13 cellular contexts compared by ENCODE assay signal in genomic region chr6:117496383-117496990, GRCh38. TPM values are rescaled to one million over a fixed set of nuclear protein-coding genes. Genes with fewer than 3 reads are reported as not detected.
A peak's percentile ranks its signal among the peaks of the same experiment; 100 is the strongest.
DNase-seq lines count a peak whose midpoint lies in the region; ATAC-seq, FAIRE-seq and TF ChIP-seq lines count a peak whose summit lies in the region.
"Had no signal": no experiment of that assay in that cellular context is flagged by ENCODE, and none has a peak within 500 bp of the region (broad histone marks: within the 10 kb centered on the region; RNA-seq: fewer than 3 reads in every experiment).

No MANE protein-coding gene starts in this region.

- no peak overlapping the region for H3K27ac ChIP-seq in Peyer's patch
- H3K27ac ChIP-seq: 22Rv1 had no signal

- peak; percentile 10 for FAIRE-seq in colon (lab: Jason Lieb, UNC)

- H3K9me3 ChIP-seq in Peyer's patch = no peaks in the 10 kb centered on the region

- peaks cover 0 to 31% (median 0%) of the 10 kb centered on the region in 4 donors for H3K4me1 ChIP-seq in Peyer's patch

- H3K27ac Mint-ChIP-seq in stimulated activated effector memory CD8-positive, alpha-beta T cell treated with anti-CD3 and anti-CD28 coated beads, Interleukin-12 subunit alpha, Interleukin-12 subunit beta, amount 100 ng/mL, for 72 hours = no peak overlapping the region
- H3K27ac Mint-ChIP-seq: endodermal cell; naive thymus-derived CD8-positive, alpha-beta T cell had no signal

- TF ChIP-seq CTCF in Peyer's patch (IDR thresholded peaks at IDR 0.05) = no peak

- no peak overlapping the region for H3K4me3 ChIP-seq in Peyer's patch

- H3K36me3 ChIP-seq in Peyer's patch = no peaks in the 10 kb centered on the region

- peak; percentile 55 for ATAC-seq in HG03135 (IDR thresholded peaks at IDR 0.05; ENCODE audit: unreplicated experiment)
- peak; percentile 71 for ATAC-seq in stimulated activated effector memory CD8-positive, alpha-beta T cell treated with anti-CD3 and anti-CD28 coated beads, Interleukin-12 subunit alpha, Interleukin-12 subunit beta, amount 100 ng/mL, for 72 hours
- no peak for ATAC-seq in GM19455 (IDR thresholded peaks at IDR 0.05; ENCODE audit: unreplicated experiment)
- ATAC-seq: naive thymus-derived CD8-positive, alpha-beta T cell had no signal

- no peaks in the 10 kb centered on the region for H3K36me3 Mint-ChIP-seq in stimulated activated effector memory CD8-positive, alpha-beta T cell treated with anti-CD3 and anti-CD28 coated beads, Interleukin-12 subunit alpha, Interleukin-12 subunit beta, amount 100 ng/mL, for 72 hours
- H3K36me3 Mint-ChIP-seq: naive thymus-derived CD8-positive, alpha-beta T cell had no signal

- H3K4me1 Mint-ChIP-seq in stimulated activated effector memory CD8-positive, alpha-beta T cell treated with anti-CD3 and anti-CD28 coated beads, Interleukin-12 subunit alpha, Interleukin-12 subunit beta, amount 100 ng/mL, for 72 hours = peaks cover 21% of the 10 kb centered on the region

- H3K9me3 Mint-ChIP-seq in stimulated activated effector memory CD8-positive, alpha-beta T cell treated with anti-CD3 and anti-CD28 coated beads, Interleukin-12 subunit alpha, Interleukin-12 subunit beta, amount 100 ng/mL, for 72 hours = no peaks in the 10 kb centered on the region
- H3K9me3 Mint-ChIP-seq: endodermal cell; naive thymus-derived CD8-positive, alpha-beta T cell had no signal

- no peaks in the 10 kb centered on the region for H3K27me3 ChIP-seq in Peyer's patch

- no peak overlapping the region for H3K4me3 Mint-ChIP-seq in stimulated activated effector memory CD8-positive, alpha-beta T cell treated with anti-CD3 and anti-CD28 coated beads, Interleukin-12 subunit alpha, Interleukin-12 subunit beta, amount 100 ng/mL, for 72 hours
- H3K4me3 Mint-ChIP-seq: endodermal cell; naive thymus-derived CD8-positive, alpha-beta T cell had no signal

- TF ChIP-seq POLR2A in Peyer's patch (IDR thresholded peaks at IDR 0.05) = no peak

- DNase-seq in DMS 273 (lab: John Stamatoyannopoulos, UW; ENCODE audit: unreplicated experiment) = peak; percentile 3
- DNase-seq in DMS 273 treated with DMSO at 0.1 percent for 48 hours (lab: John Stamatoyannopoulos, UW) = no peak
- DNase-seq in stimulated activated effector memory CD8-positive, alpha-beta T cell treated with anti-CD3 and anti-CD28 coated beads, Interleukin-12 subunit alpha, Interleukin-12 subunit beta, amount 100 ng/mL, for 72 hours (ENCODE audit: low spot score in 2 of 2) = no peak
- DNase-seq in middle frontal gyrus (ENCODE audit: extremely low spot score, low spot score) = no peak
- DNase-seq in Peyer's patch = no peak
- DNase-seq: activated T-cell treated with anti-CD3 and anti-CD28 coated beads for 4 hours; endodermal cell; KBM-7; naive thymus-derived CD8-positive, alpha-beta T cell had no signal

RNA-seq across cellular contexts. Expression of gene DCBLD1, which starts 14.0 kb away (rescaled TPM):
- 10 to 100 TPM; 19.8 to 35.0 (median 27.8) TPM for total RNA-seq in Peyer's patch
